In genomic region chr3:10194328-10195071, GRCh38 we compare ENCODE assay signal across 8 cellular contexts. TPM values are rescaled to one million over a fixed set of nuclear protein-coding genes. Genes with fewer than 3 reads are reported as not detected.
DNase-seq lines count a peak whose midpoint lies in the region; ATAC-seq lines count a peak whose summit lies in the region.

No MANE protein-coding gene starts in this region.

- H3K4me3 ChIP-seq in ACC112 (ENCODE audit: low read depth, low read length), result no peak overlapping the region
- no peak overlapping the region for H3K4me3 ChIP-seq in Jurkat, Clone E6-1 (ENCODE audit: low read length)

- peaks cover 33% of the 10 kb centered on the region for H3K79me2 ChIP-seq in ACC112 (ENCODE audit: control insufficient read depth, insufficient read depth, low read length, unreplicated experiment)

- intact Hi-C loops in left ventricle myocardium superior (cut with micrococcal nuclease), result no loop called here

- peak; percentile 22 for DNase-seq in Jurkat, Clone E6-1 (ENCODE audit: low read depth, low spot score)
- peak; percentile 78 for DNase-seq in activated effector memory CD4-positive, alpha-beta T cell treated with anti-CD3 and anti-CD28 coated beads, Interleukin-2, amount 50 U/mL, for 16 hours
- DNase-seq in left ventricle myocardium superior (no peak), MV-4-11 (lab: John Stamatoyannopoulos, UW) (no peak), DMS79 treated with DMSO at 0.1 percent for 48 hours (lab: John Stamatoyannopoulos, UW) (no peak)
- DNase-seq in stimulated activated CD4-positive, alpha-beta T cell treated with anti-CD3 and anti-CD28 coated beads, Interleukin-4, amount 100 ng/mL, for 1 hour, result peak; percentile 42

- peak overlapping the region; percentile 99 for H3K27ac ChIP-seq in ACC112 (ENCODE audit: low read depth, low read length)

- H2AFZ ChIP-seq in ACC112 (ENCODE audit: low read length, unreplicated experiment), result no peak overlapping the region

- no peaks in the 10 kb centered on the region for H3K27me3 ChIP-seq in ACC112 (ENCODE audit: insufficient read depth, low read length)

- ATAC-seq in left ventricle myocardium superior (peak; percentile 58), HG02973 (IDR thresholded peaks at IDR 0.05; ENCODE audit: unreplicated experiment) (no peak)

- peaks cover 88% of the 10 kb centered on the region for H3K4me1 ChIP-seq in ACC112 (ENCODE audit: control insufficient read depth, insufficient read depth, low read length, unreplicated experiment)

- H3K36me3 ChIP-seq in ACC112 (ENCODE audit: insufficient read depth, low read length), result no peaks in the 10 kb centered on the region

RNA-seq across cellular contexts. Expression of gene IRAK2, which starts 29.8 kb away (rescaled TPM):
- polyA plus RNA-seq in Jurkat, Clone E6-1 (2012; ENCODE audit: insufficient read depth, insufficient read length), result 0.25 TPM
- 1.3 TPM for total RNA-seq in left ventricle myocardium superior

RNA-seq across cellular contexts. Expression of gene VHL, which starts 52.9 kb away (rescaled TPM):
- 42.9 TPM for polyA plus RNA-seq in Jurkat, Clone E6-1 (2012; ENCODE audit: insufficient read depth, insufficient read length)
- total RNA-seq in left ventricle myocardium superior, result 11.1 TPM

RNA-seq across cellular contexts. Expression of gene TATDN2, which starts 53.8 kb away (rescaled TPM):
- 31.2 TPM for polyA plus RNA-seq in Jurkat, Clone E6-1 (2012; ENCODE audit: insufficient read depth, insufficient read length)
- total RNA-seq in left ventricle myocardium superior, result 17.0 TPM

Comparison
In these comparisons a context has a peak if more than half of its experiments do, and no peak if none do; other contexts are left out.
1. DNase-seq: peak in Jurkat, Clone E6-1 (single experiment), activated effector memory CD4-positive, alpha-beta T cell treated with anti-CD3 and anti-CD28 coated beads, Interleukin-2, amount 50 U/mL, for 16 hours (single experiment) and stimulated activated CD4-positive, alpha-beta T cell treated with anti-CD3 and anti-CD28 coated beads, Interleukin-4, amount 100 ng/mL, for 1 hour (single experiment); none in left ventricle myocardium superior (single experiment), MV-4-11 (single experiment) and DMS79 treated with DMSO at 0.1 percent for 48 hours (single experiment).